In genomic region chr3:141764041-141764440, GRCh38 we compare ENCODE assay signal across 30 cellular contexts. TPM values are rescaled to one million over a fixed set of nuclear protein-coding genes. Genes with fewer than 3 reads are reported as not detected.
DNase-seq lines count a peak whose midpoint lies in the region; ATAC-seq, FAIRE-seq and TF ChIP-seq lines count a peak whose summit lies in the region.
"Had no signal": no experiment of that assay in that cellular context is flagged by ENCODE, and none has a peak within 500 bp of the region (broad histone marks: within the 10 kb centered on the region; RNA-seq: fewer than 3 reads in every experiment).

No MANE protein-coding gene starts in this region.

- H2AK5ac ChIP-seq in H1 (ENCODE audit: low read depth, low read length) (0 out of 2 replicates have a peak overlapping the region, but pooled peaks have one; percentile 39), mesenchymal stem cell (ENCODE audit: low read length, severe bottlenecking) (no peak overlapping the region)

- POLR2A ChIA-PET in H1 (lab: Charles Lee; ENCODE audit: partially characterized antibody), result no interaction called here
- POLR2A ChIA-PET in naive thymus-derived CD8-positive, alpha-beta T cell (lab: Charles Lee), result no interaction called here

- H3K9me3 ChIP-seq in H1 (ENCODE audit: insufficient read depth in 2 of 2, low read depth in 1 of 2, low read length in 1 of 2) (peaks cover 4 to 5% of the 10 kb centered on the region in 2 experiments; a peak in 1 of 4 replicates), mesenchymal stem cell (ENCODE audit: control insufficient read depth, low read length) (no peaks in the 10 kb centered on the region)
- H3K9me3 ChIP-seq: A549, Caco-2 had no signal

- H3K9me3 Mint-ChIP-seq in naive thymus-derived CD8-positive, alpha-beta T cell, result no peaks in the 10 kb centered on the region
- H3K9me3 Mint-ChIP-seq: CD4-positive, alpha-beta T cell; CD8-positive, alpha-beta T cell had no signal

- H4K91ac ChIP-seq in H1 (replicated peaks; ENCODE audit: insufficient read length, low read length) (no peak overlapping the region), mesenchymal stem cell (ENCODE audit: low read length) (no peak overlapping the region)

- H2AFZ ChIP-seq in H1 (ENCODE audit: low read length) (no peak overlapping the region), mesenchymal stem cell (ENCODE audit: low read depth, low read length) (peak overlapping the region; percentile 53)

- H3K14ac ChIP-seq in H1 (ENCODE audit: insufficient read length) (no peak overlapping the region), mesenchymal stem cell (ENCODE audit: low read length in 2 of 2) (no peak overlapping the region)

- H3K4me3 Mint-ChIP-seq in naive thymus-derived CD8-positive, alpha-beta T cell, result no peak overlapping the region
- H3K4me3 Mint-ChIP-seq: B cell; CD4-positive, alpha-beta T cell; CD8-positive, alpha-beta T cell had no signal

- H3K4me3 ChIP-seq in H1 (ENCODE audit: extremely low read depth in 1 of 4, insufficient read depth in 2 of 4, low read depth in 3 of 4, low read length in 4 of 4) (no peak overlapping the region), mesenchymal stem cell (ENCODE audit: insufficient read depth in 1 of 2, low read depth in 1 of 2, low read length in 2 of 2) (no peak overlapping the region)
- H3K4me3 ChIP-seq: A549; BLaER1 treated with 17β-estradiol and CSF1 and Interleukin-3, amounts not matched to agents 10 nM and 100 nM; GM12878 had no signal

- H3K23ac ChIP-seq in H1 (ENCODE audit: insufficient read length), result no peak overlapping the region
- no peak overlapping the region for H3K23ac ChIP-seq in mesenchymal stem cell (ENCODE audit: low read length in 2 of 2)

- TF ChIP-seq POLR2A in H1 (IDR thresholded peaks at IDR 0.05; ENCODE audit: control extremely low read depth in 1 of 2, low read depth in 2 of 2, low read length in 2 of 2), result no peak

- H3K4ac ChIP-seq in H1 (replicated peaks; ENCODE audit: insufficient read length, low read depth, low read length) (no peak overlapping the region), mesenchymal stem cell (ENCODE audit: low read depth in 1 of 2, low read length in 2 of 2) (peak overlapping the region in 1 of 2 experiments; percentile 61)

- H3K27me3 ChIP-seq in H1 (replicated peaks in 1 of 4; ENCODE audit: control insufficient read depth in 3 of 4, extremely low read depth in 1 of 4, insufficient read depth in 3 of 4, low read length in 3 of 4) (no peaks in the 10 kb centered on the region; a peak in 2 of 7 replicates), mesenchymal stem cell (ENCODE audit: control insufficient read depth in 1 of 2, insufficient read depth in 1 of 2, low read length in 2 of 2) (no peaks in the 10 kb centered on the region)
- H3K27me3 ChIP-seq: BLaER1 treated with 17β-estradiol and CSF1 and Interleukin-3, amounts not matched to agents 10 nM and 100 nM had no signal

- TF ChIP-seq CTCF in H1 (IDR thresholded peaks at IDR 0.05; ENCODE audit: control extremely low read depth in 1 of 3, insufficient read depth in 1 of 3, low read depth in 1 of 3, low read length in 3 of 3), result no peak

- no peak overlapping the region for H2BK20ac ChIP-seq in H1 (ENCODE audit: low read length)

- H3K4me1 ChIP-seq in H1 (replicated peaks in 1 of 4; ENCODE audit: control insufficient read depth in 3 of 4, insufficient read depth in 4 of 4, low read length in 3 of 4) (no peaks in the 10 kb centered on the region), mesenchymal stem cell (ENCODE audit: control insufficient read depth, insufficient read depth, low read depth, low read length) (no peaks in the 10 kb centered on the region)
- H3K4me1 ChIP-seq: A549, Caco-2 had no signal

- CTCF ChIA-PET in H1 (lab: Charles Lee; ENCODE audit: partially characterized antibody), result interaction anchor here (0.8 to 2.6 kb wide), 3 partner anchors 19 to 28 kb away, joined by 3 to 7 read pairs (median 6); no protein-coding TSS in a partner anchor

- no peaks in the 10 kb centered on the region for H4K20me1 ChIP-seq in H1 (replicated peaks in 1 of 2; ENCODE audit: control insufficient read depth in 1 of 2, insufficient read depth in 2 of 2, low read length in 2 of 2)
- H4K20me1 ChIP-seq: BLaER1 treated with 17β-estradiol and CSF1 and Interleukin-3, amounts not matched to agents 10 nM and 100 nM had no signal

- H3K36me3 ChIP-seq in H1 (ENCODE audit: control insufficient read depth in 2 of 4, insufficient read depth in 4 of 4, low read length in 3 of 4) (no peaks in the 10 kb centered on the region), mesenchymal stem cell (ENCODE audit: control insufficient read depth in 1 of 2, insufficient read depth in 2 of 2, low read depth in 1 of 2, low read length in 2 of 2) (no peaks in the 10 kb centered on the region)
- H3K36me3 ChIP-seq: BLaER1 treated with 17β-estradiol and CSF1 and Interleukin-3, amounts not matched to agents 10 nM and 100 nM had no signal

- H3K9ac ChIP-seq in H1 (replicated peaks in 1 of 4; ENCODE audit: extremely low read depth in 1 of 4, low read depth in 3 of 4, low read length in 3 of 4) (no peak overlapping the region), mesenchymal stem cell (ENCODE audit: low read length) (no peak overlapping the region)

- H3K23me2 ChIP-seq in H1 (ENCODE audit: low read depth, low read length), result 0 out of 2 replicates have a peak, but pooled peaks cover 2% of the 10 kb centered on the region

- peaks cover 0 to 4% (median 0%) of the 10 kb centered on the region in 3 donors for H3K36me3 Mint-ChIP-seq in naive thymus-derived CD8-positive, alpha-beta T cell
- H3K36me3 Mint-ChIP-seq: CD8-positive, alpha-beta T cell had no signal

- no peak for ATAC-seq in naive thymus-derived CD8-positive, alpha-beta T cell
- ATAC-seq: CD8-positive, alpha-beta T cell; GM12878 had no signal

- no peaks in the 10 kb centered on the region for H3K79me2 ChIP-seq in H1 (ENCODE audit: control insufficient read depth in 1 of 2, insufficient read depth in 2 of 2, low read length in 2 of 2)

- H3K56ac ChIP-seq in H1 (replicated peaks; ENCODE audit: insufficient read length, low read depth, low read length), result no peak overlapping the region

- TF ChIP-seq RAD21 in H1 (IDR thresholded peaks at IDR 0.05 in 1 of 2, conservative IDR thresholded peaks at IDR 0.05 in 1 of 2; ENCODE audit: low read depth in 2 of 2, low read length in 2 of 2), result no peak

- H3K27ac Mint-ChIP-seq in naive thymus-derived CD8-positive, alpha-beta T cell, result no peak overlapping the region
- H3K27ac Mint-ChIP-seq: B cell; CD4-positive, alpha-beta T cell; CD8-positive, alpha-beta T cell had no signal

- WGBS in H1 (ENCODE audit: extremely low coverage in 1 of 2, insufficient coverage in 1 of 2, insufficient read length in 1 of 2, insufficient replicate concordance in 2 of 2, low coverage in 1 of 2, low lambda C conversion rate in 2 of 2, missing lambda C conversion rate in 1 of 2), 2 experiments, result 87% methylated on average over 2 of the region's 2 CpGs; no CpG with 5 or more reads in 1 of the 2 experiments
- 98% methylated on average over 2 of the region's 2 CpGs for WGBS in mesenchymal stem cell

- no peaks in the 10 kb centered on the region for H3K27me3 Mint-ChIP-seq in naive thymus-derived CD8-positive, alpha-beta T cell
- H3K27me3 Mint-ChIP-seq: CD4-positive, alpha-beta T cell had no signal

- DNase-seq in D341Med (ENCODE audit: low spot score) (peak; percentile 8), H1 (ENCODE audit: low read depth in 1 of 2, low spot score in 2 of 2) (no peak), mesenchymal stem cell (no peak), dermis blood vessel endothelial cell (no peak), islet precursor cell (no peak)
- DNase-seq in naive thymus-derived CD8-positive, alpha-beta T cell, result no peak
- DNase-seq: AML-193; Caco-2; Calu3; CD4-positive, alpha-beta T cell; CD8-positive, alpha-beta T cell; DMS 273 treated with DMSO at 0.1 percent for 48 hours; DMS153; DMS53; DMS79; DND-41; EL; GDM1 had no signal

- H3K27ac ChIP-seq in H1 (ENCODE audit: low read depth, low read length) (no peak overlapping the region), mesenchymal stem cell (ENCODE audit: low read length, poor library complexity, severe bottlenecking) (no peak overlapping the region)
- H3K27ac ChIP-seq: 22Rv1, A549, C4-2B had no signal

- H2BK5ac ChIP-seq in H1 (ENCODE audit: low read depth, low read length) (0 out of 2 replicates have a peak overlapping the region, but pooled peaks have one; percentile 9), mesenchymal stem cell (ENCODE audit: low read depth, low read length, poor library complexity, severe bottlenecking) (no peak overlapping the region)

- H3K18ac ChIP-seq in H1 (ENCODE audit: extremely low read depth, low read length) (no peak overlapping the region), mesenchymal stem cell (ENCODE audit: low read depth in 1 of 2, low read length in 2 of 2) (peak overlapping the region in 1 of 2 experiments; percentile 62)

- H3K4me2 ChIP-seq in H1 (ENCODE audit: insufficient read depth in 1 of 2, low read depth in 2 of 2, low read length in 2 of 2) (no peak overlapping the region), mesenchymal stem cell (ENCODE audit: low read length, poor library complexity, severe bottlenecking) (no peak overlapping the region)
- H3K4me2 ChIP-seq: A549 had no signal

- no peak for FAIRE-seq in H1 (lab: Jason Lieb, UNC)
- FAIRE-seq: A549, GM12878, GM12892, GM18507 had no signal

- H4K5ac ChIP-seq in H1 (ENCODE audit: insufficient read length, low read depth, low read length), result no peak overlapping the region

- H3K4me1 Mint-ChIP-seq in naive thymus-derived CD8-positive, alpha-beta T cell, result peaks cover 0 to 7% (median 0%) of the 10 kb centered on the region in 4 donors
- H3K4me1 Mint-ChIP-seq: B cell had no signal

- H4K8ac ChIP-seq in H1 (ENCODE audit: extremely low read depth, insufficient read depth, low read length) (no peak overlapping the region), mesenchymal stem cell (ENCODE audit: low read length) (no peak overlapping the region)

- H2BK120ac ChIP-seq in H1 (replicated peaks; ENCODE audit: low read depth, low read length) (no peak overlapping the region), mesenchymal stem cell (ENCODE audit: low read depth, low read length) (no peak overlapping the region)

- H2BK12ac ChIP-seq in H1 (ENCODE audit: low read depth, low read length) (no peak overlapping the region), mesenchymal stem cell (ENCODE audit: low read length in 2 of 2) (peak overlapping the region; percentile 61 to 78)

- H3K79me1 ChIP-seq in H1 (ENCODE audit: low read depth, low read length) (no peaks in the 10 kb centered on the region; the same call in 1 of the 2 replicates), mesenchymal stem cell (replicated peaks; ENCODE audit: low read length, poor library complexity, severe bottlenecking) (no peaks in the 10 kb centered on the region)

- TF ChIP-seq EP300 in H1 (IDR thresholded peaks at IDR 0.05; ENCODE audit: borderline replicate concordance in 1 of 2, low read depth in 2 of 2, low read length in 2 of 2), result no peak

- H2BK15ac ChIP-seq in H1 (ENCODE audit: low read length) (peak overlapping the region; percentile 83; the same call in 1 of the 2 replicates), mesenchymal stem cell (ENCODE audit: low read depth, poor library complexity, severe bottlenecking) (no peak overlapping the region)

RNA-seq across cellular contexts. Expression of gene GRK7, which starts 0.8 kb away (rescaled TPM):
- total RNA-seq in H1 (2021; fragmentation: NEBNext Ultra II Directional; extraction: Animal tissue kit (Norgen Biotek cat#: 25700)), result not detected in 2 replicates
- not detected in 2 replicates for polyA plus RNA-seq in H1 (2011; rRNA removed)
- not detected for polyA plus RNA-seq in H1 (2011; cell fraction: cytosol; rRNA removed)
- polyA plus RNA-seq in H1 (2011; cell fraction: nucleus; rRNA removed), result not detected
- not detected in 4 replicates for polyA plus RNA-seq in H1 (2012, experiment 1 of 2)
- not detected for polyA plus RNA-seq in H1 (2012, experiment 2 of 2)
- polyA plus RNA-seq in H1 (2013, experiment 1 of 2), result not detected
- 0.02 TPM for polyA plus RNA-seq in H1 (2013, experiment 2 of 2)
- not detected in 2 replicates for polyA minus RNA-seq in H1 (2011; rRNA and poly(A)+ RNA removed)
- polyA minus RNA-seq in H1 (2011; cell fraction: cytosol; rRNA and poly(A)+ RNA removed), result not detected
- polyA minus RNA-seq in H1 (2011; cell fraction: nucleus; rRNA and poly(A)+ RNA removed), result not detected
- polyA plus RNA-seq in mesenchymal stem cell (2013, experiment 1 of 2), result not detected
- not detected for polyA plus RNA-seq in mesenchymal stem cell (2013, experiment 2 of 2)
- total RNA-seq in dermis blood vessel endothelial cell, result not detected in 2 replicates
- total RNA-seq in naive thymus-derived CD8-positive, alpha-beta T cell, result under 1 TPM; 0.42 to 0.44 TPM
- polyA plus RNA-seq in naive thymus-derived CD8-positive, alpha-beta T cell, result not detected
- total RNA-seq: A172, B cell, Caco-2, Calu3, Daoy, G401, GM12878 had no signal
- polyA plus RNA-seq: BJ, GM12878 had no signal

RNA-seq across cellular contexts. Expression of gene RNF7, which starts 25.9 kb away (rescaled TPM):
- 108 and 113 TPM in 2 replicates for total RNA-seq in H1 (2021; fragmentation: NEBNext Ultra II Directional; extraction: Animal tissue kit (Norgen Biotek cat#: 25700))
- polyA plus RNA-seq in H1 (2011; rRNA removed), result 59.5 and 78.4 TPM in 2 replicates
- 107 TPM for polyA plus RNA-seq in H1 (2011; cell fraction: cytosol; rRNA removed)
- polyA plus RNA-seq in H1 (2011; cell fraction: nucleus; rRNA removed), result 17.3 TPM
- 85.1 to 135 TPM (median 91.4 TPM) in 4 replicates for polyA plus RNA-seq in H1 (2012, experiment 1 of 2)
- polyA plus RNA-seq in H1 (2012, experiment 2 of 2), result 90.6 TPM
- 105 TPM for polyA plus RNA-seq in H1 (2013, experiment 1 of 2)
- 107 TPM for polyA plus RNA-seq in H1 (2013, experiment 2 of 2)
- 25.4 and 26.4 TPM in 2 replicates for polyA minus RNA-seq in H1 (2011; rRNA and poly(A)+ RNA removed)
- polyA minus RNA-seq in H1 (2011; cell fraction: cytosol; rRNA and poly(A)+ RNA removed), result 31.1 TPM
- polyA minus RNA-seq in H1 (2011; cell fraction: nucleus; rRNA and poly(A)+ RNA removed), result 15.2 TPM
- 196 TPM for polyA plus RNA-seq in mesenchymal stem cell (2013, experiment 1 of 2)
- 206 TPM for polyA plus RNA-seq in mesenchymal stem cell (2013, experiment 2 of 2)
- 38.1 and 93.8 TPM in 2 replicates for total RNA-seq in dermis blood vessel endothelial cell
- total RNA-seq in naive thymus-derived CD8-positive, alpha-beta T cell, result 10 to 100 TPM; 52.5 to 54.5 TPM
- 100 to 1,000 TPM; 114 to 116 (median 115) TPM for polyA plus RNA-seq in naive thymus-derived CD8-positive, alpha-beta T cell
